In the genomic region with DNA sequence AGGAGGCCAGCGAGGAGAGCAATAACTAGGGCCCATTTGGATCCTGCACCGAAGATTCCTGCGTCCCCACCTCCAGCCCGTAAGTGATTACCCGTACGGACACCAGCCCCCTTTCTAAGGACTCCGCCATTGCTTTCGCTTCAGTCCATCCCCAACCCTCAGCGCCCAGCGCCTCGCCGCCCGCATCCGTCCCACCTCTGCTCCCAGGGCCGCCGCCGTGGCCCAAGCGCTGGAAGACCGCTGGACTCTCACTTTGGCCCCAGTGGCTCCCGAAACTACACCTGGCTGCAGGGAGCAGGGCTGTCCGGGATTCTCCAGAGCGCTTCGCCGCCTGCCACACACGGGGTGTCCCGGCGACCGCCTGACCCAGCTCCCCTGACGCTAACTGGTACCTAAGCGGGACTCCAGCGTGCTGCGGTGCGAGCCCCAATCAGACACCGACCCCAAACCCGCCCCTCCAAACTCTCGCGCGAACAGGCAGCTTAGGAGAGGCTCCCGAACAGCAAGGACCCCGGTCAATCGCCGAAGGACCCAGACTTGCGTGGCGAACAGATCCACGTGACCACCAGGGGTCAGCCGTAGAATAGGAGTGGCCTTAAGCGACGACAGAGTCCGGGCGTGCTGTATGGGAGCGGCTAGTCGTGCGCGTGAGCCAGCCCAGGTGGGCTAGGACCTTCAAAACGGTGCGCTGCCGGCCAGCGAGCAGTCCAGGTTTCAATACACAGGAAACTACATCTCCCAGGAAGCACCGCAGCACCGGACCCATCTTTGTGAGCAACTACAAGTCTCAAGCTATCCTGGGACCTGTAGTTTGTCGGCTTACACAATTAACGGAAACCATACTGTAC, we compare ENCODE assay signal across 8 cellular contexts. TPM values are rescaled to one million over a fixed set of nuclear protein-coding genes. Genes with fewer than 3 reads are reported as not detected.
DNase-seq lines count a peak whose midpoint lies in the region; ATAC-seq and TF ChIP-seq lines count a peak whose summit lies in the region.

A gene (minus strand): TSS at position 363 of the 848 bp plus-strand sequence. CDS start 771 bp downstream, outside the sequence.

- H3K9me3 ChIP-seq in DOHH2 (ENCODE audit: control insufficient read depth, insufficient read depth, low read length): no peaks in the 10 kb centered on the region
- no peaks in the 10 kb centered on the region for H3K9me3 ChIP-seq in GM23248 (ENCODE audit: low read depth)

- H3K4me3 Mint-ChIP-seq in activated T-helper 1 cell treated with anti-CD3 and anti-CD28 coated beads, Interleukin-12 subunit alpha, Interleukin-12 subunit beta, Interleukin-2, Interleukin-4 antibody, amounts not matched to agents 30 ng/mL and 10 ng/mL and 1 ng/mL, durations not matched to agents 14 hours and 24 hours and 36 hours: peak within 1 kb of the TSS; percentile 98
- peak within 1 kb of the TSS; percentile 93 to 99 (median 99) for H3K4me3 Mint-ChIP-seq in naive B cell
- peak within 1 kb of the TSS; percentile 99 for H3K4me3 Mint-ChIP-seq in stimulated activated memory B cell treated with anti-CD40 and anti-IgM and Interleukin-4, amounts not matched to agents 10 μg/mL and 1 μg/mL and 100 μg/mL, for 72 hours

- H3K27ac ChIP-seq in DOHH2 (ENCODE audit: low read depth, low read length) (peak within 1 kb of the TSS; percentile 66), GM23248 (peak within 1 kb of the TSS; percentile 90)

- H3K4me1 ChIP-seq in DOHH2 (ENCODE audit: control insufficient read depth, low read length) (peaks cover 20% of the 10 kb centered on the region), GM23248 (ENCODE audit: insufficient read depth) (peaks cover 14% of the 10 kb centered on the region; the same call in 1 of the 2 replicates)

- H3K9me2 ChIP-seq in DOHH2 (replicated peaks; ENCODE audit: control insufficient read depth, low read length): no peaks in the 10 kb centered on the region
- no peaks in the 10 kb centered on the region for H3K9me2 ChIP-seq in GM23248 (ENCODE audit: insufficient read depth)

- no peaks in the 10 kb centered on the region for H3K27me3 ChIP-seq in DOHH2 (ENCODE audit: control insufficient read depth, low read length)
- no peaks in the 10 kb centered on the region for H3K27me3 ChIP-seq in GM23248 (replicated peaks; ENCODE audit: insufficient read depth)

- peak; percentile 35 for TF ChIP-seq CTCF in DOHH2 (IDR thresholded peaks at IDR 0.05; ENCODE audit: low read depth, low read length, poor library complexity, severe bottlenecking)

- peaks cover 12% of the 10 kb centered on the region for H3K4me1 Mint-ChIP-seq in activated T-helper 1 cell treated with anti-CD3 and anti-CD28 coated beads, Interleukin-12 subunit alpha, Interleukin-12 subunit beta, Interleukin-2, Interleukin-4 antibody, amounts not matched to agents 30 ng/mL and 10 ng/mL and 1 ng/mL, durations not matched to agents 14 hours and 24 hours and 36 hours (ENCODE audit: low read depth)
- peaks cover 7 to 24% (median 13%) of the 10 kb centered on the region in 3 donors for H3K4me1 Mint-ChIP-seq in naive B cell
- peaks cover 13% of the 10 kb centered on the region for H3K4me1 Mint-ChIP-seq in stimulated activated memory B cell treated with anti-CD40 and anti-IgM and Interleukin-4, amounts not matched to agents 10 μg/mL and 1 μg/mL and 100 μg/mL, for 72 hours

- H3K27ac Mint-ChIP-seq in activated T-helper 1 cell treated with anti-CD3 and anti-CD28 coated beads, Interleukin-12 subunit alpha, Interleukin-12 subunit beta, Interleukin-2, Interleukin-4 antibody, amounts not matched to agents 30 ng/mL and 10 ng/mL and 1 ng/mL, durations not matched to agents 14 hours and 24 hours and 36 hours: peak within 1 kb of the TSS; percentile 96
- peak within 1 kb of the TSS; percentile 94 to 99 (median 99) for H3K27ac Mint-ChIP-seq in naive B cell
- peak within 1 kb of the TSS; percentile 98 for H3K27ac Mint-ChIP-seq in stimulated activated memory B cell treated with anti-CD40 and anti-IgM and Interleukin-4, amounts not matched to agents 10 μg/mL and 1 μg/mL and 100 μg/mL, for 72 hours

- H3K4me2 ChIP-seq in DOHH2 (ENCODE audit: low read length): peak within 1 kb of the TSS; percentile 96
- H3K4me2 ChIP-seq in GM23248 (ENCODE audit: unreplicated experiment): peak within 1 kb of the TSS; percentile 97

- H3K9me3 Mint-ChIP-seq in activated T-helper 1 cell treated with anti-CD3 and anti-CD28 coated beads, Interleukin-12 subunit alpha, Interleukin-12 subunit beta, Interleukin-2, Interleukin-4 antibody, amounts not matched to agents 30 ng/mL and 10 ng/mL and 1 ng/mL, durations not matched to agents 14 hours and 24 hours and 36 hours: no peaks in the 10 kb centered on the region
- H3K9me3 Mint-ChIP-seq in naive B cell: no peaks in the 10 kb centered on the region
- no peaks in the 10 kb centered on the region for H3K9me3 Mint-ChIP-seq in stimulated activated memory B cell treated with anti-CD40 and anti-IgM and Interleukin-4, amounts not matched to agents 10 μg/mL and 1 μg/mL and 100 μg/mL, for 72 hours

- peaks cover 20% of the 10 kb centered on the region for H3K36me3 Mint-ChIP-seq in activated T-helper 1 cell treated with anti-CD3 and anti-CD28 coated beads, Interleukin-12 subunit alpha, Interleukin-12 subunit beta, Interleukin-2, Interleukin-4 antibody, amounts not matched to agents 30 ng/mL and 10 ng/mL and 1 ng/mL, durations not matched to agents 14 hours and 24 hours and 36 hours (ENCODE audit: low read depth)
- peaks cover 4 to 8% of the 10 kb centered on the region in 2 donors for H3K36me3 Mint-ChIP-seq in naive B cell
- H3K36me3 Mint-ChIP-seq in stimulated activated memory B cell treated with anti-CD40 and anti-IgM and Interleukin-4, amounts not matched to agents 10 μg/mL and 1 μg/mL and 100 μg/mL, for 72 hours: peaks cover 14% of the 10 kb centered on the region

- peaks cover 54% of the 10 kb centered on the region for H3K36me3 ChIP-seq in DOHH2 (ENCODE audit: control insufficient read depth, low read length)
- H3K36me3 ChIP-seq in GM23248 (ENCODE audit: low read depth): peaks cover 18% of the 10 kb centered on the region

- H3K9ac ChIP-seq in GM23248: peak within 1 kb of the TSS; percentile 92

- intact Hi-C loops in activated T-helper 1 cell treated with anti-CD3 and anti-CD28 coated beads, Interleukin-12 subunit alpha, Interleukin-12 subunit beta, Interleukin-2, Interleukin-4 antibody, amounts not matched to agents 30 ng/mL and 10 ng/mL and 1 ng/mL, durations not matched to agents 14 hours and 24 hours and 36 hours (cut with micrococcal nuclease): loop anchor here (1.0 kb wide), 10 partner anchors 16 to 197 kb away; a partner anchor contains a TSS

- H3K79me2 ChIP-seq in DOHH2 (ENCODE audit: control insufficient read depth, low read length) (peaks cover 26% of the 10 kb centered on the region), GM23248 (ENCODE audit: insufficient read depth) (peaks cover 30% of the 10 kb centered on the region)

- H3K4me3 ChIP-seq in DOHH2 (ENCODE audit: low read length): peak within 1 kb of the TSS; percentile 99
- H3K4me3 ChIP-seq in GM23248: peak within 1 kb of the TSS; percentile 88

- H3K27me3 Mint-ChIP-seq in activated T-helper 1 cell treated with anti-CD3 and anti-CD28 coated beads, Interleukin-12 subunit alpha, Interleukin-12 subunit beta, Interleukin-2, Interleukin-4 antibody, amounts not matched to agents 30 ng/mL and 10 ng/mL and 1 ng/mL, durations not matched to agents 14 hours and 24 hours and 36 hours (ENCODE audit: insufficient read depth): no peaks in the 10 kb centered on the region
- no peaks in the 10 kb centered on the region for H3K27me3 Mint-ChIP-seq in naive B cell
- H3K27me3 Mint-ChIP-seq in stimulated activated memory B cell treated with anti-CD40 and anti-IgM and Interleukin-4, amounts not matched to agents 10 μg/mL and 1 μg/mL and 100 μg/mL, for 72 hours: no peaks in the 10 kb centered on the region

- whole genome bisulfite sequencing in GM23248 (ENCODE audit: low coverage in 1 of 2, low lambda C conversion rate in 2 of 2, missing lambda C conversion rate in 2 of 2), 2 experiments: 0 to 1% methylated on average over 58 to 60 of the region's 62 CpGs

- H3F3A ChIP-seq in DOHH2 (ENCODE audit: control insufficient read depth, insufficient read depth) (0 out of 2 replicates have a peak, but pooled peaks cover 6% of the 10 kb centered on the region), GM23248 (ENCODE audit: insufficient read depth) (no peaks in the 10 kb centered on the region)

- DNase-seq in GM23248 (peak; percentile 97), Kasumi-1 (lab: John Stamatoyannopoulos, UW) (peak; percentile 97), RPMI7951 (ENCODE audit: low read depth) (peak; percentile 95), fibroblast of gingiva (ENCODE audit: low read depth) (peak; percentile 95), naive B cell (peak; percentile 97)
- peak; percentile 83 for DNase-seq in activated T-helper 1 cell treated with anti-CD3 and anti-CD28 coated beads, Interleukin-12 subunit alpha, Interleukin-12 subunit beta, Interleukin-2, Interleukin-4 antibody, amounts not matched to agents 30 ng/mL and 10 ng/mL and 1 ng/mL, durations not matched to agents 14 hours and 24 hours and 36 hours (ENCODE audit: low spot score)

- no peaks in the 10 kb centered on the region for H4K20me1 ChIP-seq in DOHH2 (ENCODE audit: control insufficient read depth, insufficient read depth, low read depth, low read length)
- no peaks in the 10 kb centered on the region for H4K20me1 ChIP-seq in GM23248 (ENCODE audit: insufficient read depth)

- in situ Hi-C loops in GM23248 (cut with MboI): no loop called here

- peak within 1 kb of the TSS; percentile 87 for H2AFZ ChIP-seq in GM23248

- peak; percentile 89 for ATAC-seq in naive B cell (ENCODE audit: low read depth in 2 of 2)
- ATAC-seq in stimulated activated memory B cell treated with anti-CD40 and anti-IgM and Interleukin-4, amounts not matched to agents 10 μg/mL and 1 μg/mL and 100 μg/mL, for 72 hours: peak; percentile 95

RNA-seq across cellular contexts. Expression of the gene that starts here (rescaled TPM):
- 89.9 and 97.5 TPM in 2 replicates for total RNA-seq in GM23248 (2014; rRNA removed; shearing (Covaris generic))
- 248 and 253 TPM in 2 replicates for polyA plus RNA-seq in GM23248 (2016; fragmentation: Nextera tagmentation; extraction: Ambion mirVana)
- total RNA-seq in RPMI7951 (2014; rRNA removed; shearing (Covaris generic)): 102 and 114 TPM in 2 replicates
- 170 and 172 TPM in 2 replicates for total RNA-seq in activated T-helper 1 cell treated with anti-CD3 and anti-CD28 coated beads, Interleukin-12 subunit alpha, Interleukin-12 subunit beta, Interleukin-2, Interleukin-4 antibody, amounts not matched to agents 30 ng/mL and 10 ng/mL and 1 ng/mL, durations not matched to agents 14 hours and 24 hours and 36 hours
- polyA plus RNA-seq in naive B cell (ENCODE audit: low read depth in 6 of 6): 100 to 1,000 TPM; 134 to 210 (median 152) TPM

Comparison
In these comparisons a context has a peak if more than half of its experiments do, and no peak if none do; other contexts are left out.
1. Peak in every context shown above with its lines: DNase-seq, ATAC-seq, H3K4me3 ChIP-seq and H3K27ac ChIP-seq.